In genomic region chr10:97640174-97640867, GRCh38 we compare ENCODE assay signal across 8 cellular contexts. TPM values are rescaled to one million over a fixed set of nuclear protein-coding genes. Genes with fewer than 3 reads are reported as not detected.
DNase-seq lines count a peak whose midpoint lies in the region; ATAC-seq and TF ChIP-seq lines count a peak whose summit lies in the region.

Gene PI4K2A, plus strand, starts transcription at chr10:97640671. Its CDS starts 72 bp downstream, at chr10:97640743.

- H3K4me1 ChIP-seq in left ventricle myocardium inferior, result peaks cover 21% of the 10 kb centered on the region

- peak within 1 kb of the TSS; percentile 88 for H3K4me3 ChIP-seq in left ventricle myocardium inferior

- peaks cover 1% of the 10 kb centered on the region for H3K36me3 Mint-ChIP-seq in T-helper 1 cell treated with Interleukin-12 subunit alpha and Interleukin-12 subunit beta and Interleukin-4 antibody, amounts not matched to agents 30 μg/mL and 1 μg/mL, for 36 hours (ENCODE audit: low read depth)
- H3K36me3 Mint-ChIP-seq in progenitor cell of endocrine pancreas (ENCODE audit: insufficient read depth), result peaks cover 5% of the 10 kb centered on the region

- peak within 1 kb of the TSS; percentile 85 for H3K27ac ChIP-seq in left ventricle myocardium inferior (replicated peaks)

- peak within 1 kb of the TSS; percentile 98 for H3K4me3 Mint-ChIP-seq in T-helper 1 cell treated with Interleukin-12 subunit alpha and Interleukin-12 subunit beta and Interleukin-4 antibody, amounts not matched to agents 30 μg/mL and 1 μg/mL, for 36 hours
- H3K4me3 Mint-ChIP-seq in progenitor cell of endocrine pancreas (ENCODE audit: low read depth), result peak within 1 kb of the TSS; percentile 94

- peaks cover 19% of the 10 kb centered on the region for H3K4me1 Mint-ChIP-seq in T-helper 1 cell treated with Interleukin-12 subunit alpha and Interleukin-12 subunit beta and Interleukin-4 antibody, amounts not matched to agents 30 μg/mL and 1 μg/mL, for 36 hours (ENCODE audit: low read depth)
- peaks cover 11% of the 10 kb centered on the region for H3K4me1 Mint-ChIP-seq in progenitor cell of endocrine pancreas (ENCODE audit: low read depth)

- H3K27me3 Mint-ChIP-seq in T-helper 1 cell treated with Interleukin-12 subunit alpha and Interleukin-12 subunit beta and Interleukin-4 antibody, amounts not matched to agents 30 μg/mL and 1 μg/mL, for 36 hours (ENCODE audit: low read depth), result no peaks in the 10 kb centered on the region
- no peaks in the 10 kb centered on the region for H3K27me3 Mint-ChIP-seq in progenitor cell of endocrine pancreas

- H3K9me3 Mint-ChIP-seq in T-helper 1 cell treated with Interleukin-12 subunit alpha and Interleukin-12 subunit beta and Interleukin-4 antibody, amounts not matched to agents 30 μg/mL and 1 μg/mL, for 36 hours, result no peaks in the 10 kb centered on the region
- no peaks in the 10 kb centered on the region for H3K9me3 Mint-ChIP-seq in progenitor cell of endocrine pancreas (ENCODE audit: low read depth)

- no peaks in the 10 kb centered on the region for H3K9me3 ChIP-seq in left ventricle myocardium inferior (replicated peaks)

- ATAC-seq in GM18499 (IDR thresholded peaks at IDR 0.05; ENCODE audit: insufficient read depth, unreplicated experiment), result peak; percentile 92
- peak; percentile 97 for ATAC-seq in HG02938 (IDR thresholded peaks at IDR 0.05; ENCODE audit: unreplicated experiment)

- H3K36me3 ChIP-seq in left ventricle myocardium inferior, result peaks cover 11% of the 10 kb centered on the region

- H3K27ac Mint-ChIP-seq in T-helper 1 cell treated with Interleukin-12 subunit alpha and Interleukin-12 subunit beta and Interleukin-4 antibody, amounts not matched to agents 30 μg/mL and 1 μg/mL, for 36 hours, result peak within 1 kb of the TSS; percentile 88
- peak within 1 kb of the TSS; percentile 94 for H3K27ac Mint-ChIP-seq in progenitor cell of endocrine pancreas

- intact Hi-C loops in left ventricle myocardium inferior (cut with micrococcal nuclease), result no loop called here

- H3K27me3 ChIP-seq in left ventricle myocardium inferior (ENCODE audit: low read depth), result no peaks in the 10 kb centered on the region

- peak; percentile 96 for DNase-seq in NCI-H1694 treated with DMSO at 0.1 percent for 48 hours (lab: John Stamatoyannopoulos, UW)
- DNase-seq in amniotic stem cell (lab: John Stamatoyannopoulos, UW), result peak; percentile 97
- DNase-seq in left ventricle myocardium inferior, result peak; percentile 99
- peak; percentile 99 for DNase-seq in progenitor cell of endocrine pancreas (ENCODE audit: low spot score, unreplicated experiment)
- DNase-seq in ureter (ENCODE audit: low spot score), result peak; percentile 99

- no peak for TF ChIP-seq CTCF in left ventricle myocardium inferior (IDR thresholded peaks at IDR 0.05; ENCODE audit: borderline replicate concordance)
- TF ChIP-seq CTCF in progenitor cell of endocrine pancreas (IDR thresholded peaks at IDR 0.05; ENCODE audit: unreplicated experiment), result no peak

RNA-seq across cellular contexts. Expression of gene PI4K2A, which starts in this region (rescaled TPM):
- total RNA-seq in left ventricle myocardium inferior (12.4 TPM), progenitor cell of endocrine pancreas (18.0 and 18.9 TPM in 2 replicates), ureter (16.7 TPM)

Comparison
In these comparisons a context has a peak if more than half of its experiments do, and no peak if none do; other contexts are left out.
1. Peak in every context shown above with its lines: DNase-seq, ATAC-seq, H3K4me3 ChIP-seq and H3K27ac ChIP-seq.